Comparison of ENCODE assay signal across 9 cellular contexts in genomic region chr1:206693029-206693428, GRCh38. TPM values are rescaled to one million over a fixed set of nuclear protein-coding genes. Genes with fewer than 3 reads are reported as not detected.
DNase-seq lines count a peak whose midpoint lies in the region; ATAC-seq, FAIRE-seq and TF ChIP-seq lines count a peak whose summit lies in the region.
"Had no signal": no experiment of that assay in that cellular context is flagged by ENCODE, and none has a peak within 500 bp of the region (broad histone marks: within the 10 kb centered on the region; RNA-seq: fewer than 3 reads in every experiment).

No MANE protein-coding gene starts in this region.

- no peak overlapping the region for H2BK120ac ChIP-seq in H9 (ENCODE audit: low read depth, low read length, poor library complexity, severe bottlenecking)

- H3K4me1 ChIP-seq in H9 (ENCODE audit: insufficient read depth, low read length) (peaks cover 16% of the 10 kb centered on the region; the same call in 1 of the 2 replicates), K562 (replicated peaks in 1 of 2; ENCODE audit: control insufficient read depth in 2 of 2, insufficient read depth in 2 of 2, low read length in 2 of 2) (peaks cover 36 to 49% of the 10 kb centered on the region in 2 experiments), hepatocyte (ENCODE audit: insufficient read depth) (peaks cover 57% of the 10 kb centered on the region), smooth muscle cell (ENCODE audit: low read depth) (peaks cover 21% of the 10 kb centered on the region)

- in situ Hi-C loops in K562 (cut with MboI), result no loop called here

- peaks cover 8% of the 10 kb centered on the region for H3F3A ChIP-seq in smooth muscle cell (ENCODE audit: low read depth)

- no peak overlapping the region for H2AFZ ChIP-seq in H9 (ENCODE audit: low read length)
- no peak overlapping the region for H2AFZ ChIP-seq in K562 (ENCODE audit: low read depth, low read length)
- no peak overlapping the region for H2AFZ ChIP-seq in hepatocyte
- H2AFZ ChIP-seq in smooth muscle cell (ENCODE audit: low read depth), result no peak overlapping the region

- no peak overlapping the region for H2AK5ac ChIP-seq in H9 (ENCODE audit: insufficient read length, low read length)

- H3K9me1 ChIP-seq in K562 (ENCODE audit: control insufficient read depth, insufficient read depth, low read length), result peaks cover 22% of the 10 kb centered on the region

- H3K27ac ChIP-seq in H9 (ENCODE audit: insufficient read length, low read depth, low read length) (no peak overlapping the region), K562 (ENCODE audit: extremely low read depth, low read depth, low read length) (no peak overlapping the region), hepatocyte (peak overlapping the region; percentile 37), smooth muscle cell (ENCODE audit: low read depth) (peak overlapping the region; percentile 75)

- peak; percentile 27 for ATAC-seq in K562
- ATAC-seq in GM18907 (IDR thresholded peaks at IDR 0.05; ENCODE audit: unreplicated experiment), result no peak
- ATAC-seq in HG02678 (IDR thresholded peaks at IDR 0.05; ENCODE audit: unreplicated experiment), result no peak

- BruUV-seq in K562 (replicated peaks; lab: Mats Ljungman, UMichigan), result no TSS peak

- H4K20me1 ChIP-seq in H9 (ENCODE audit: control insufficient read depth, insufficient read depth, insufficient read length) (no peaks in the 10 kb centered on the region), K562 (replicated peaks; ENCODE audit: control insufficient read depth, insufficient read depth, low read length) (peaks cover 72% of the 10 kb centered on the region), hepatocyte (ENCODE audit: insufficient read depth, poor library complexity, severe bottlenecking) (peaks cover 97% of the 10 kb centered on the region), smooth muscle cell (ENCODE audit: low read depth) (peaks cover 100% of the 10 kb centered on the region)

- H3K4ac ChIP-seq in H9 (ENCODE audit: low read depth, low read length), result no peak overlapping the region

- CTCF ChIA-PET in K562 (lab: Yijun Ruan, JAX; ENCODE audit: low intra/inter-chr PET ratio), result no interaction called here

- H2BK12ac ChIP-seq in H9 (ENCODE audit: insufficient read length, low read depth, low read length), result no peak overlapping the region

- no peak overlapping the region for H2BK5ac ChIP-seq in H9 (ENCODE audit: insufficient read length, low read length)

- no peak overlapping the region for H3K4me3 Mint-ChIP-seq in H9

- no peak for TF ChIP-seq POLR2A in K562 (conservative IDR thresholded peaks at IDR 0.05)

- H3K9ac ChIP-seq in H9 (ENCODE audit: extremely low read depth, insufficient read length, low read length), result no peak overlapping the region
- H3K9ac ChIP-seq in K562 (ENCODE audit: insufficient read depth in 1 of 2, low read depth in 2 of 2, low read length in 2 of 2), result peak overlapping the region in 1 of 2 experiments; percentile 54; a peak in 1 of 4 replicates
- H3K9ac ChIP-seq in smooth muscle cell (ENCODE audit: low read depth), result peak overlapping the region; percentile 31

- H3K56ac ChIP-seq in H9 (ENCODE audit: insufficient read length, low read depth, low read length), result no peak overlapping the region

- H3K4me3 ChIP-seq in K562, result no peak overlapping the region
- no peak overlapping the region for H3K4me3 ChIP-seq in hepatocyte
- H3K4me3 ChIP-seq in smooth muscle cell, result no peak overlapping the region

- peaks cover 9% of the 10 kb centered on the region for H3K79me1 ChIP-seq in H9 (ENCODE audit: insufficient read depth, low read depth, low read length, poor library complexity, severe bottlenecking)

- H3K4me2 ChIP-seq in H9 (ENCODE audit: insufficient read depth, insufficient read length, low read length) (no peak overlapping the region), K562 (ENCODE audit: insufficient read depth, low read length) (no peak overlapping the region), hepatocyte (peak overlapping the region; percentile 42), smooth muscle cell (peak overlapping the region; percentile 66)

- no peak for TF ChIP-seq RAD21 in K562 (CRISPR knock-in tag; conservative IDR thresholded peaks at IDR 0.05 in 1 of 2, IDR thresholded peaks at IDR 0.05 in 1 of 2)

- WGBS in H9 (ENCODE audit: extremely low coverage, insufficient read length, low lambda C conversion rate), result no CpG with 5 or more reads among the region's 10 CpGs
- WGBS in K562 (ENCODE audit: insufficient coverage, low coverage, missing lambda C conversion rate), result 37% methylated on average over 10 of the region's 10 CpGs
- WGBS in hepatocyte (ENCODE audit: low lambda C conversion rate, missing lambda C conversion rate), result 70% methylated on average over 10 of the region's 10 CpGs
- 69% methylated on average over 10 of the region's 10 CpGs for WGBS in smooth muscle cell (ENCODE audit: low lambda C conversion rate)

- no peak overlapping the region for H2BK15ac ChIP-seq in H9 (ENCODE audit: low read depth, low read length)

- no peaks in the 10 kb centered on the region for H3K9me3 ChIP-seq in H9 (ENCODE audit: control insufficient read depth, low read depth, low read length)
- no peaks in the 10 kb centered on the region for H3K9me3 ChIP-seq in K562 (replicated peaks; ENCODE audit: control insufficient read depth, insufficient read depth, low read depth, low read length)
- no peaks in the 10 kb centered on the region for H3K9me3 ChIP-seq in hepatocyte (ENCODE audit: low read depth)
- H3K9me3 ChIP-seq in smooth muscle cell (replicated peaks; ENCODE audit: low read depth), result no peaks in the 10 kb centered on the region

- H3K23me2 ChIP-seq in H9 (ENCODE audit: insufficient read length, low read depth, low read length, poor library complexity, severe bottlenecking), result no peaks in the 10 kb centered on the region

- no peak overlapping the region for H2BK20ac ChIP-seq in H9 (ENCODE audit: low read depth, low read length, poor library complexity, severe bottlenecking)

- H3K36me3 Mint-ChIP-seq in H9 (ENCODE audit: insufficient read depth in 1 of 3, low read depth in 3 of 3), result peaks cover 7 to 16% (median 13%) of the 10 kb centered on the region in 3 experiments; a peak in 6 of 7 replicates

- intact Hi-C loops in K562 (cut with micrococcal nuclease), result no loop called here

- H3K79me2 ChIP-seq in H9 (ENCODE audit: insufficient read depth, low read length), result peaks cover 8% of the 10 kb centered on the region; the same call in 1 of the 2 replicates
- peaks cover 99% of the 10 kb centered on the region for H3K79me2 ChIP-seq in K562 (ENCODE audit: control insufficient read depth, insufficient read depth, low read length)
- H3K79me2 ChIP-seq in hepatocyte, result peaks cover 100% of the 10 kb centered on the region
- H3K79me2 ChIP-seq in smooth muscle cell (ENCODE audit: low read depth), result peaks cover 99% of the 10 kb centered on the region

- DNase-seq in H9 (no peak), K562 (ENCODE audit: extremely low read depth in 1 of 4, low spot score in 3 of 4) (peak in 2 of 4 experiments; percentile 22 to 44), hepatocyte (ENCODE audit: low spot score) (no peak), smooth muscle cell (lab: John Stamatoyannopoulos, UW; ENCODE audit: unreplicated experiment) (no peak), activated gamma-delta T cell treated with Interleukin-2 at 50 U/mL for 16 hours (no peak), NCI-H2171 treated with DMSO at 0.1 percent for 48 hours (lab: John Stamatoyannopoulos, UW) (no peak)

- H3T11ph ChIP-seq in H9 (ENCODE audit: low read length), result no peak overlapping the region

- no peak overlapping the region for H4K5ac ChIP-seq in H9 (ENCODE audit: insufficient read length, low read depth, low read length)

- H3K27me3 ChIP-seq in H9 (ENCODE audit: insufficient read depth, low read length) (no peaks in the 10 kb centered on the region), K562 (ENCODE audit: control insufficient read depth in 2 of 2, insufficient read depth in 2 of 2, low read length in 2 of 2) (no peaks in the 10 kb centered on the region), hepatocyte (no peaks in the 10 kb centered on the region), smooth muscle cell (ENCODE audit: low read depth) (no peaks in the 10 kb centered on the region)

- H3K36me3 ChIP-seq in K562 (ENCODE audit: control insufficient read depth, insufficient read depth, low read length), result peaks cover 45% of the 10 kb centered on the region; the same call in 2 of the 3 replicates
- no peaks in the 10 kb centered on the region for H3K36me3 ChIP-seq in hepatocyte (replicated peaks; ENCODE audit: insufficient read depth, low read depth)
- H3K36me3 ChIP-seq in smooth muscle cell (ENCODE audit: low read depth), result no peaks in the 10 kb centered on the region

- no peak overlapping the region for H4K91ac ChIP-seq in H9 (ENCODE audit: insufficient read length, low read depth, low read length)

- no peak for TF ChIP-seq EP300 in K562 (IDR thresholded peaks at IDR 0.05; ENCODE audit: low read length)

- no peak overlapping the region for H3K23ac ChIP-seq in H9 (ENCODE audit: insufficient read length, low read depth, low read length)

- H4K8ac ChIP-seq in H9 (replicated peaks; ENCODE audit: insufficient read length, low read depth, low read length), result no peak overlapping the region

- peaks cover 6% of the 10 kb centered on the region; the same call in 1 of the 2 replicates for H3K27me3 Mint-ChIP-seq in H9 (ENCODE audit: low read depth)

- no peaks in the 10 kb centered on the region for H3K9me3 Mint-ChIP-seq in H9

- peak overlapping the region in 2 of 3 experiments; percentile 69 to 74; a peak in 3 of 7 replicates for H3K27ac Mint-ChIP-seq in H9

- POLR2A ChIA-PET in K562 (lab: Yijun Ruan, JAX), result interaction anchor here (0.5 to 10.1 kb wide), 10 partner anchors 10 to 216 kb away, joined by 3 to 130 read pairs (median 4); no protein-coding TSS in a partner anchor

- no peak overlapping the region; the same call in 1 of the 2 replicates for H3K14ac ChIP-seq in H9 (ENCODE audit: insufficient read depth, low read length)

- H3K9me2 ChIP-seq in hepatocyte (replicated peaks; ENCODE audit: insufficient read depth), result no peaks in the 10 kb centered on the region

- H3K4me1 Mint-ChIP-seq in H9, result peaks cover 69 to 72% of the 10 kb centered on the region in 2 experiments

- no peak for FAIRE-seq in K562 (lab: Jason Lieb, UNC)
- FAIRE-seq: GM18507 had no signal

- no peak for TF ChIP-seq CTCF in H9 (conservative IDR thresholded peaks at IDR 0.05)
- TF ChIP-seq CTCF in K562 (IDR thresholded peaks at IDR 0.05 in 2 of 3, conservative IDR thresholded peaks at IDR 0.05 in 1 of 3; ENCODE audit: insufficient read depth in 2 of 3, low read depth in 1 of 3, low read length in 3 of 3), result no peak
- no peak for TF ChIP-seq CTCF in hepatocyte (IDR thresholded peaks at IDR 0.05; ENCODE audit: poor library complexity)
- TF ChIP-seq CTCF in smooth muscle cell (IDR thresholded peaks at IDR 0.05; ENCODE audit: borderline replicate concordance, insufficient read depth, poor library complexity, severe bottlenecking), result no peak

- H3K18ac ChIP-seq in H9 (ENCODE audit: insufficient read length, low read depth, low read length), result no peak overlapping the region

RNA-seq across cellular contexts. Expression of gene MAPKAPK2, which starts 8.3 kb away (rescaled TPM):
- total RNA-seq in H9 (2021) (48.0 and 50.1 TPM in 2 replicates), K562 (2014; rRNA removed) (52.1 and 57.2 TPM in 2 replicates), K562 (2014; rRNA removed; fragmentation: Illumina TruSeq; extraction: Trizol) (36.1 and 36.6 TPM in 2 replicates), K562 (2015; rRNA removed; fragmentation: Illumina TruSeq; extraction: Trizol) (33.3 and 35.6 TPM in 2 replicates), K562 (2021) (81.3 and 94.2 TPM in 2 replicates), hepatocyte (38.9 and 39.4 TPM in 2 replicates), smooth muscle cell (36.0 and 40.9 TPM in 2 replicates)
- 70.6 and 157 TPM in 2 replicates for total RNA-seq in K562 (2011; cell fraction: chromatin; rRNA removed; ENCODE audit: low replicate concordance)
- 89.5 and 98.9 TPM in 2 replicates for total RNA-seq in K562 (2011; cell fraction: nucleolus; rRNA removed)
- total RNA-seq in K562 (2011; cell fraction: nucleoplasm; rRNA removed), result 74.0 and 80.4 TPM in 2 replicates
- polyA plus RNA-seq in K562 (2011; rRNA removed) (66.5 and 72.1 TPM in 2 replicates), K562 (2014; fragmentation: Illumina TruSeq; extraction: Trizol) (73.6 and 78.3 TPM in 2 replicates), K562 (2014; fragmentation: Nextera tagmentation; extraction: Ambion mirVana) (1 to 10 TPM in 1 of 2 experiments, under 1 TPM in 1; 0.63 to 1.3 TPM), K562 (2014; rRNA removed) (53.4 and 57.2 TPM in 2 replicates), hepatocyte (12.8 and 13.3 TPM in 2 replicates), smooth muscle cell (14.3 and 16.9 TPM in 2 replicates)
- 68.3 and 74.8 TPM in 2 replicates for polyA plus RNA-seq in K562 (2011; cell fraction: cytosol; rRNA removed)
- polyA plus RNA-seq in K562 (2011; cell fraction: nucleus; rRNA removed), result 140 and 167 TPM in 2 replicates
- polyA plus RNA-seq in K562 (2012), result 53.3 and 64.1 TPM in 2 replicates
- polyA minus RNA-seq in K562 (2011; rRNA and poly(A)+ RNA removed), result 48.3 and 60.9 TPM in 2 replicates
- polyA minus RNA-seq in K562 (2011; cell fraction: cytosol; rRNA and poly(A)+ RNA removed), result 37.6 and 41.0 TPM in 2 replicates
- 30.2 and 35.1 TPM in 2 replicates for polyA minus RNA-seq in K562 (2011; cell fraction: nucleus; rRNA and poly(A)+ RNA removed)

RNA-seq across cellular contexts. Expression of gene DYRK3, which starts 57.7 kb away (rescaled TPM):
- total RNA-seq in H9 (2021) (4.0 and 4.7 TPM in 2 replicates), K562 (2014; rRNA removed) (22.5 and 33.6 TPM in 2 replicates), K562 (2014; rRNA removed; fragmentation: Illumina TruSeq; extraction: Trizol) (29.6 and 31.0 TPM in 2 replicates), K562 (2015; rRNA removed; fragmentation: Illumina TruSeq; extraction: Trizol) (23.3 and 25.7 TPM in 2 replicates), K562 (2021) (30.2 and 31.6 TPM in 2 replicates), hepatocyte (4.6 and 6.2 TPM in 2 replicates), smooth muscle cell (11.1 and 21.4 TPM in 2 replicates)
- total RNA-seq in K562 (2011; cell fraction: chromatin; rRNA removed; ENCODE audit: low replicate concordance), result 39.6 and 56.6 TPM in 2 replicates
- 27.2 and 29.9 TPM in 2 replicates for total RNA-seq in K562 (2011; cell fraction: nucleolus; rRNA removed)
- 31.7 and 33.1 TPM in 2 replicates for total RNA-seq in K562 (2011; cell fraction: nucleoplasm; rRNA removed)
- polyA plus RNA-seq in K562 (2011; rRNA removed) (30.8 and 33.7 TPM in 2 replicates), K562 (2014; fragmentation: Illumina TruSeq; extraction: Trizol) (24.8 and 30.2 TPM in 2 replicates), K562 (2014; fragmentation: Nextera tagmentation; extraction: Ambion mirVana) (1 to 10 TPM; 4.5 to 5.2 TPM), K562 (2014; rRNA removed) (16.3 and 20.2 TPM in 2 replicates), hepatocyte (5.8 and 8.9 TPM in 2 replicates), smooth muscle cell (6.9 and 13.7 TPM in 2 replicates)
- polyA plus RNA-seq in K562 (2011; cell fraction: cytosol; rRNA removed), result 14.5 and 17.4 TPM in 2 replicates
- 20.4 and 23.2 TPM in 2 replicates for polyA plus RNA-seq in K562 (2011; cell fraction: nucleus; rRNA removed)
- 17.0 and 17.6 TPM in 2 replicates for polyA plus RNA-seq in K562 (2012)
- 52.0 and 59.7 TPM in 2 replicates for polyA minus RNA-seq in K562 (2011; rRNA and poly(A)+ RNA removed)
- 21.9 and 25.0 TPM in 2 replicates for polyA minus RNA-seq in K562 (2011; cell fraction: cytosol; rRNA and poly(A)+ RNA removed)
- 13.9 and 20.9 TPM in 2 replicates for polyA minus RNA-seq in K562 (2011; cell fraction: nucleus; rRNA and poly(A)+ RNA removed)

Comparison
In these comparisons a context has a peak if more than half of its experiments do, and no peak if none do; other contexts are left out.
1. H3K27ac ChIP-seq: peak in hepatocyte (single experiment) and smooth muscle cell (single experiment); none in H9 (single experiment) and K562 (single experiment).
2. H3K4me2 ChIP-seq: peak in hepatocyte (single experiment) and smooth muscle cell (single experiment); none in H9 (single experiment) and K562 (single experiment).